ENCODE assay signal across 1 cellular context in genomic region chr5:131150408-131150807, GRCh38.
TF ChIP-seq lines count a peak whose summit lies in the region.

No MANE protein-coding gene starts in this region.

TF ChIP-seq in HepG2, 621 proteins besides CTCF, POLR2A, EP300 and RAD21 (continued from another document):
- TF ChIP-seq NFAT5 (CRISPR knock-in tag; IDR thresholded peaks at IDR 0.05) (no peak), ZBTB20 (CRISPR knock-in tag; IDR thresholded peaks at IDR 0.05; ENCODE audit: borderline replicate concordance, low read depth) (no peak), ATF7 (IDR thresholded peaks at IDR 0.05) (no peak), ATF7 (CRISPR knock-in tag; IDR thresholded peaks at IDR 0.05) (no peak), RBAK (CRISPR knock-in tag; IDR thresholded peaks at IDR 0.05) (no peak), ZBTB7A (CRISPR knock-in tag; IDR thresholded peaks at IDR 0.05) (no peak), SRY (CRISPR knock-in tag; IDR thresholded peaks at IDR 0.05) (no peak), ZKSCAN1 (IDR thresholded peaks at IDR 0.05; ENCODE audit: low read length) (no peak), KLF11 (CRISPR knock-in tag; IDR thresholded peaks at IDR 0.05) (no peak), SNAPC2 (CRISPR knock-in tag; IDR thresholded peaks at IDR 0.05) (no peak), ZNF496 (CRISPR knock-in tag; IDR thresholded peaks at IDR 0.05; ENCODE audit: insufficient replicate concordance) (no peak), SATB2 (CRISPR knock-in tag; IDR thresholded peaks at IDR 0.05) (no peak), ZFP82 (CRISPR knock-in tag; IDR thresholded peaks at IDR 0.05; ENCODE audit: borderline replicate concordance) (no peak), TOE1 (CRISPR knock-in tag; IDR thresholded peaks at IDR 0.05) (no peak), NCOR1 (IDR thresholded peaks at IDR 0.05; ENCODE audit: borderline replicate concordance, low read length) (no peak), ELF4 (CRISPR knock-in tag; IDR thresholded peaks at IDR 0.05; ENCODE audit: borderline replicate concordance) (no peak), ATF6 (CRISPR knock-in tag; conservative IDR thresholded peaks at IDR 0.05) (no peak), KLF6 (CRISPR knock-in tag; IDR thresholded peaks at IDR 0.05) (no peak)
